In the genomic region with DNA sequence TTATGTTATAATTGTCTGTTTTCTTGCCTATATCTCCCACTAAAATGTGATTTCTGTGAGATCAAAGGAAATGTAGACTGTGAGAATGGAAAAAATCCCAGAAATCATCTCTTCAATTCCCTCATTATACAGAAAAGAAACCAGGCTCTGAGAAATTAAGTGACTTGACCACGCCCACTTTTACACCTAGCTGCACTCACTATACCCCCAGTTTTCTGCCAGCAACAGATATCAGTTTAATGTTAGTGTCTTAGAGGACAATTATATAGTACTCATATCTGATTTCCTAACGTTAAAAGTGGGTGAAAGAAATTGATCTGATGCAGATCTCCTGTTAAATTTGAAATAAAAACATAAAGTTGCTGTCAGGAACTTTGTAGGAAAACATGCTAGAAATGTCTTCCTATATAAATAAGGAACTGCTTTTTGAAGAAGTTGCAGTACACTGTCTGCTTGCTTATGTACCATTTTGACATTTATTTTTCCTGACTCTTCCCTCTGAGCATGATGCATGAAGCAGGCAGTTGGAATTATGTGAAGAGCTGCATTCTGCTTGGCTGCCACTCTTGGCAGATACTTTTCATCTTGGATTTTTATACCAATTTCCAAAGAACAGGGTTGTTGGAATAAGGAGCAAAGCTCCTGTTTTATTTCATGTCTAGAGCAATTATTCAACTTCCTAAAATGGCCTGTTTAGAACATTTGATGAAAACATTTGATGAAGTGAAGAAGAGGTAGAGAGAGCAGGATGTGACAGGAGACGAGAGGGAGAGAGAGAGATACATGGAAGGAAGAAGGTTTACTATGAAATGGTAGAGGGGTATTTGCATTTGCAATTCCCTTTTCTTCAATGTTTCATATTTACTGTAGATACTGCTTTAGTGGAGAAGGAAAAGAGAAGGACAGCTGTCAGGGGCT, we compare ENCODE assay signal across 1 cellular context.
A peak's percentile ranks its signal among the peaks of the same experiment; 100 is the strongest.
TF ChIP-seq lines count a peak whose summit lies in the region.

No MANE protein-coding gene starts in this region.

TF ChIP-seq in HEK293, 187 proteins besides CTCF, POLR2A, EP300 and RAD21:
- TF ChIP-seq, protein P1, sequence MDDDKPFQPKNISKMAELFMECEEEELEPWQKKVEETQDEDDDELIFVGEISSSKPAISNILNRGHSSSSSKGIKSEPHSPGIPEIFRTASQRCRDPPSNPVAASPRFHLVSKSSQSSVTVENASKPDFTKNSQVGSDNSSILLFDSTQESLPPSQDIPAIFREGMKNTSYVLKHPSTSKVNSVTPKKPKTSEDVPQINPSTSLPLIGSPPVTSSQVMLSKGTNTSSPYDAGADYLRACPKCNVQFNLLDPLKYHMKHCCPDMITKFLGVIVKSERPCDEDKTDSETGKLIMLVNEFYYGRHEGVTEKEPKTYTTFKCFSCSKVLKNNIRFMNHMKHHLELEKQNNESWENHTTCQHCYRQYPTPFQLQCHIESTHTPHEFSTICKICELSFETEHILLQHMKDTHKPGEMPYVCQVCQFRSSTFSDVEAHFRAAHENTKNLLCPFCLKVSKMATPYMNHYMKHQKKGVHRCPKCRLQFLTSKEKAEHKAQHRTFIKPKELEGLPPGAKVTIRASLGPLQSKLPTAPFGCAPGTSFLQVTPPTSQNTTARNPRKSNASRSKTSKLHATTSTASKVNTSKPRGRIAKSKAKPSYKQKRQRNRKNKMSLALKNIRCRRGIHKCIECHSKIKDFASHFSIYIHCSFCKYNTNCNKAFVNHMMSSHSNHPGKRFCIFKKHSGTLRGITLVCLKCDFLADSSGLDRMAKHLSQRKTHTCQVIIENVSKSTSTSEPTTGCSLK (tag by site-specific recombination; IDR thresholded peaks at IDR 0.05) = no peak
- TF ChIP-seq ZNF184 (tag by site-specific recombination; IDR thresholded peaks at IDR 0.05) (no peak), ZNF629 (tag by site-specific recombination; IDR thresholded peaks at IDR 0.05) (no peak), ZNF785 (tag by site-specific recombination; IDR thresholded peaks at IDR 0.05) (no peak), KLF9 (tag by site-specific recombination; IDR thresholded peaks at IDR 0.05; ENCODE audit: low read depth) (peak; percentile 36; the same call in 1 of the 2 replicates), ZNF473 (tag by site-specific recombination; IDR thresholded peaks at IDR 0.05) (no peak), ZNF558 (tag by site-specific recombination; IDR thresholded peaks at IDR 0.05) (no peak), ZNF404 (tag by site-specific recombination; IDR thresholded peaks at IDR 0.05) (no peak)
